9 cellular contexts compared by ENCODE assay signal in genomic region chr13:30870049-30870884, GRCh38. TPM values are rescaled to one million over a fixed set of nuclear protein-coding genes. Genes with fewer than 3 reads are reported as not detected.
A peak's percentile ranks its signal among the peaks of the same experiment; 100 is the strongest.
DNase-seq lines count a peak whose midpoint lies in the region; ATAC-seq and TF ChIP-seq lines count a peak whose summit lies in the region.
"Had no signal": no experiment of that assay in that cellular context is flagged by ENCODE, and none has a peak within 500 bp of the region (broad histone marks: within the 10 kb centered on the region; RNA-seq: fewer than 3 reads in every experiment).

No MANE protein-coding gene starts in this region.

- intact Hi-C loops in activated B cell treated with CpG ODN at 0.5 μM for 24 hours (cut with micrococcal nuclease): loop anchor here (5.0 kb wide), 1 partner anchor 177 kb away; no protein-coding TSS in a partner anchor
- intact Hi-C loops in dorsolateral prefrontal cortex (cut with DNase I): loop anchor here in 1 of 2 donors (5.0 kb wide), 1 partner anchor 172 kb away; no protein-coding TSS in a partner anchor

- ATAC-seq in GM18867 (IDR thresholded peaks at IDR 0.05; ENCODE audit: unreplicated experiment) (peak; percentile 76), activated B cell treated with CpG ODN at 0.5 μM for 24 hours (ENCODE audit: low read depth) (peak; percentile 66)

- H3K4me3 Mint-ChIP-seq in activated B cell treated with CpG ODN at 0.5 μM for 24 hours: no peak overlapping the region

- POLR2A ChIA-PET in activated B cell treated with CpG ODN at 0.5 μM for 24 hours (lab: Charles Lee): interaction anchor here (0.7 kb wide), 1 partner anchor 13 kb away, joined by 3 read pairs; no protein-coding TSS in a partner anchor

- DNase-seq in HT1080 (ENCODE audit: low read depth) (peak; percentile 100), activated B cell treated with CpG ODN at 0.5 μM for 24 hours (no peak), fibroblast of gingiva (ENCODE audit: low read depth) (peak; percentile 99), non-pigmented ciliary epithelial cell (ENCODE audit: low read depth) (peak; percentile 99), dorsolateral prefrontal cortex (no peak), NCI-H510A (lab: John Stamatoyannopoulos, UW) (no peak), HuH-7.5 (ENCODE audit: low spot score) (no peak)

- no peaks in the 10 kb centered on the region for H3K36me3 Mint-ChIP-seq in activated B cell treated with CpG ODN at 0.5 μM for 24 hours (ENCODE audit: low read depth)

- H3K4me1 Mint-ChIP-seq in activated B cell treated with CpG ODN at 0.5 μM for 24 hours: peaks cover 16% of the 10 kb centered on the region

- H3K27me3 Mint-ChIP-seq in activated B cell treated with CpG ODN at 0.5 μM for 24 hours: peaks cover 13% of the 10 kb centered on the region

- no peak overlapping the region for H3K4me3 ChIP-seq in dorsolateral prefrontal cortex

- no peak overlapping the region for H3K27ac Mint-ChIP-seq in activated B cell treated with CpG ODN at 0.5 μM for 24 hours

- H3K9me3 Mint-ChIP-seq in activated B cell treated with CpG ODN at 0.5 μM for 24 hours: no peaks in the 10 kb centered on the region

- CTCF ChIA-PET in activated B cell treated with CpG ODN at 0.5 μM for 24 hours (lab: Charles Lee): interaction anchor here (1.4 kb wide), 1 partner anchor 738 kb away, joined by 3 read pairs; no protein-coding TSS in a partner anchor

- peak overlapping the region in 18 of 59 donors; percentile 13 to 86 (median 62) for H3K27ac ChIP-seq in dorsolateral prefrontal cortex

- no peak for TF ChIP-seq CTCF in activated B cell treated with CpG ODN at 0.5 μM for 24 hours (IDR thresholded peaks at IDR 0.05)
- TF ChIP-seq CTCF in dorsolateral prefrontal cortex (IDR thresholded peaks at IDR 0.05 in 54 of 56, conservative IDR thresholded peaks at IDR 0.05 in 2 of 56; ENCODE audit: low read depth in 1 of 56, partially characterized antibody in 56 of 56): no peak

- no peaks in the 10 kb centered on the region for H3K27me3 ChIP-seq in dorsolateral prefrontal cortex

RNA-seq across cellular contexts. Expression of gene MEDAG, which starts 35.8 kb away (rescaled TPM):
- total RNA-seq in HT1080 (2014; rRNA removed; shearing (Covaris generic)): not detected in 2 replicates
- polyA plus RNA-seq in HT1080 (2015; cell fraction: cytosol; rRNA removed): not detected in 2 replicates
- not detected in 2 replicates for polyA plus RNA-seq in HT1080 (2015; cell fraction: nucleus; rRNA removed)
- not detected in 2 replicates for total RNA-seq in activated B cell treated with CpG ODN at 0.5 μM for 24 hours
- 1 to 10 TPM in 54 of 120 experiments, under 1 TPM in 64, not detected in 2; 0.19 to 6.8 (median 0.87) TPM for total RNA-seq in dorsolateral prefrontal cortex
- total RNA-seq: activated CD8-positive, alpha-beta memory T cell treated with anti-CD3 and anti-CD28 coated beads for 36 hours had no signal

Comparison
In these comparisons a context has a peak if more than half of its experiments do, and no peak if none do; other contexts are left out.
1. DNase-seq: peak in HT1080 (single experiment), fibroblast of gingiva (single experiment) and non-pigmented ciliary epithelial cell (single experiment); none in activated B cell treated with CpG ODN at 0.5 μM for 24 hours (single experiment), dorsolateral prefrontal cortex (0 of 10), NCI-H510A (single experiment) and HuH-7.5 (single experiment).